Comparison of ENCODE assay signal across 9 cellular contexts in genomic region chr9:131630206-131630831, GRCh38.
DNase-seq lines count a peak whose midpoint lies in the region; ATAC-seq and TF ChIP-seq lines count a peak whose summit lies in the region.
"Had no signal": no experiment of that assay in that cellular context is flagged by ENCODE, and none has a peak within 500 bp of the region (broad histone marks: within the 10 kb centered on the region; RNA-seq: fewer than 3 reads in every experiment).

No MANE protein-coding gene starts in this region.

- 86 to 90% methylated on average over 4 to 5 of the region's 15 CpGs for WGBS in gastroesophageal sphincter (ENCODE audit: low coverage in 1 of 2), 2 donors

- no peaks in the 10 kb centered on the region for H3K27me3 Mint-ChIP-seq in activated CD4-positive, alpha-beta T cell treated with anti-CD3 and anti-CD28 coated beads for 36 hours
- H3K27me3 Mint-ChIP-seq in activated naive CD8-positive, alpha-beta T cell treated with anti-CD3 and anti-CD28 coated beads for 36 hours: no peaks in the 10 kb centered on the region

- H3K9me3 Mint-ChIP-seq in activated CD4-positive, alpha-beta T cell treated with anti-CD3 and anti-CD28 coated beads for 36 hours (ENCODE audit: low read depth): no peaks in the 10 kb centered on the region
- H3K9me3 Mint-ChIP-seq in activated naive CD8-positive, alpha-beta T cell treated with anti-CD3 and anti-CD28 coated beads for 36 hours: no peaks in the 10 kb centered on the region

- no peaks in the 10 kb centered on the region for H3K27me3 ChIP-seq in gastroesophageal sphincter
- H3K27me3 ChIP-seq: pancreas had no signal

- TF ChIP-seq POLR2A in gastroesophageal sphincter (IDR thresholded peaks at IDR 0.05): no peak

- ATAC-seq in activated CD4-positive, alpha-beta T cell treated with anti-CD3 and anti-CD28 coated beads for 36 hours: peak; percentile 31
- ATAC-seq in HG02610 (IDR thresholded peaks at IDR 0.05; ENCODE audit: unreplicated experiment) (peak; percentile 50), gastroesophageal sphincter (no peak), HG03378 (IDR thresholded peaks at IDR 0.05; ENCODE audit: unreplicated experiment) (no peak)

- peaks cover 0 to 54% of the 10 kb centered on the region in 2 donors for H3K36me3 ChIP-seq in gastroesophageal sphincter
- H3K36me3 ChIP-seq: pancreas had no signal

- peak; percentile 72 for DNase-seq in activated CD4-positive, alpha-beta T cell treated with anti-CD3 and anti-CD28 coated beads for 36 hours
- DNase-seq in activated CD4-positive, alpha-beta T cell treated with anti-CD3 and anti-CD28 coated beads, Interleukin-2, amount 50 U/mL, for 1 hour: no peak
- DNase-seq in activated naive CD8-positive, alpha-beta T cell treated with anti-CD3 and anti-CD28 coated beads for 36 hours: no peak
- DNase-seq in stimulated activated CD8-positive, alpha-beta memory T cell treated with anti-CD3 and anti-CD28 coated beads, Interleukin-4, amount 100 ng/mL, for 48 hours: peak; percentile 39
- DNase-seq in NCI-H2227 (lab: John Stamatoyannopoulos, UW; ENCODE audit: unreplicated experiment): no peak

- H3K36me3 Mint-ChIP-seq in activated CD4-positive, alpha-beta T cell treated with anti-CD3 and anti-CD28 coated beads for 36 hours (ENCODE audit: low read depth): peaks cover 48% of the 10 kb centered on the region
- H3K36me3 Mint-ChIP-seq in activated naive CD8-positive, alpha-beta T cell treated with anti-CD3 and anti-CD28 coated beads for 36 hours: peaks cover 19% of the 10 kb centered on the region

- CTCF ChIA-PET in activated CD4-positive, alpha-beta T cell treated with anti-CD3 and anti-CD28 coated beads for 36 hours (lab: Charles Lee): interaction anchor here (0.6 to 1.1 kb wide), 6 partner anchors 29 to 383 kb away, joined by 3 read pairs; no protein-coding TSS in a partner anchor

- no peak for TF ChIP-seq CTCF in gastroesophageal sphincter (IDR thresholded peaks at IDR 0.05)

- POLR2A ChIA-PET in activated CD4-positive, alpha-beta T cell treated with anti-CD3 and anti-CD28 coated beads for 36 hours (lab: Charles Lee): interaction anchor here (0.6 to 1.0 kb wide), 5 partner anchors 10 to 320 kb away, joined by 3 to 7 read pairs (median 4); no protein-coding TSS in a partner anchor

- peaks cover 0 to 8% (median 4%) of the 10 kb centered on the region in 3 donors for H3K4me1 ChIP-seq in gastroesophageal sphincter

- H3K27ac ChIP-seq in gastroesophageal sphincter: no peak overlapping the region

- intact Hi-C loops in activated CD4-positive, alpha-beta T cell treated with anti-CD3 and anti-CD28 coated beads for 36 hours (cut with DNase I, micrococcal nuclease): loop anchor here in 1 of 2 experiments (1.0 to 10.0 kb wide), 2 partner anchors 38 to 614 kb away; no protein-coding TSS in a partner anchor

- H3K4me3 Mint-ChIP-seq in activated CD4-positive, alpha-beta T cell treated with anti-CD3 and anti-CD28 coated beads for 36 hours: no peak overlapping the region
- no peak overlapping the region for H3K4me3 Mint-ChIP-seq in activated naive CD8-positive, alpha-beta T cell treated with anti-CD3 and anti-CD28 coated beads for 36 hours

- peak overlapping the region; percentile 67 for H3K27ac Mint-ChIP-seq in activated CD4-positive, alpha-beta T cell treated with anti-CD3 and anti-CD28 coated beads for 36 hours
- H3K27ac Mint-ChIP-seq in activated naive CD8-positive, alpha-beta T cell treated with anti-CD3 and anti-CD28 coated beads for 36 hours: peak overlapping the region; percentile 26

- peaks cover 51% of the 10 kb centered on the region for H3K4me1 Mint-ChIP-seq in activated CD4-positive, alpha-beta T cell treated with anti-CD3 and anti-CD28 coated beads for 36 hours
- H3K4me1 Mint-ChIP-seq in activated naive CD8-positive, alpha-beta T cell treated with anti-CD3 and anti-CD28 coated beads for 36 hours: peaks cover 21% of the 10 kb centered on the region

- no peak overlapping the region for H3K4me3 ChIP-seq in gastroesophageal sphincter
- H3K4me3 ChIP-seq: pancreas had no signal

- no peaks in the 10 kb centered on the region for H3K9me3 ChIP-seq in gastroesophageal sphincter
- H3K9me3 ChIP-seq: pancreas had no signal

- TF ChIP-seq EP300 in gastroesophageal sphincter (IDR thresholded peaks at IDR 0.05): no peak

Comparison
In these comparisons a context has a peak if more than half of its experiments do, and no peak if none do; other contexts are left out.
1. DNase-seq: peak in activated CD4-positive, alpha-beta T cell treated with anti-CD3 and anti-CD28 coated beads for 36 hours (single experiment) and stimulated activated CD8-positive, alpha-beta memory T cell treated with anti-CD3 and anti-CD28 coated beads, Interleukin-4, amount 100 ng/mL, for 48 hours (single experiment); none in activated CD4-positive, alpha-beta T cell treated with anti-CD3 and anti-CD28 coated beads, Interleukin-2, amount 50 U/mL, for 1 hour (single experiment), activated naive CD8-positive, alpha-beta T cell treated with anti-CD3 and anti-CD28 coated beads for 36 hours (single experiment) and NCI-H2227 (single experiment).
2. ATAC-seq: peak in activated CD4-positive, alpha-beta T cell treated with anti-CD3 and anti-CD28 coated beads for 36 hours (single experiment) and HG02610 (single experiment); none in gastroesophageal sphincter (single experiment) and HG03378 (single experiment).